ENCODE assay signal across 19 cellular contexts in the genomic region with DNA sequence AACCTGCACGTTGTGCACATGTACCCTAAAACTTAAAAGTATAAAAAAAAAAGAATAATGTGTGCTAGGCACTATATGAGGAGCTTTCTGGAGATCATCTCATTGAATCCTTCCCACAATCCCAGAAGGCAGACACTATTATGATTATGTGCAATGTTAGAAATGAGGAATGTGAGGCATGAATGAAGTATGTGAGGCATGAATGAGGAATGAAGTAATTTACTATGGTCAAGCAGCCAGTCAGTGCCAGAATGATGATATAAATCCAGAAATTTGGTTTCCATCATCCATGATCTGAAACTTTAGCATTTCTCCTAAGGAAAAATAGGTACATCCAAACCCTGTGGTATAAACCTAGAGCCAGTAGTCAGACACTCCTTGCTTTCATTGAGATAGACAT. TPM values are rescaled to one million over a fixed set of nuclear protein-coding genes. Genes with fewer than 3 reads are reported as not detected.
DNase-seq lines count a peak whose midpoint lies in the region; ATAC-seq, FAIRE-seq and TF ChIP-seq lines count a peak whose summit lies in the region.
"Had no signal": no experiment of that assay in that cellular context is flagged by ENCODE, and none has a peak within 500 bp of the region (broad histone marks: within the 10 kb centered on the region; RNA-seq: fewer than 3 reads in every experiment).

No MANE protein-coding gene starts in this region.

- H3K4me3 ChIP-seq in bronchial epithelial cell (ENCODE audit: low read depth, low read length) (no peak overlapping the region), colonic mucosa (no peak overlapping the region), body of pancreas (no peak overlapping the region)
- H3K4me3 ChIP-seq: HAP-1, suprapubic skin had no signal

- DNase-seq in AG08396 (ENCODE audit: low spot score) (peak; percentile 52), HS-5 (ENCODE audit: low read depth) (peak; percentile 68), bronchial epithelial cell (ENCODE audit: low read depth) (peak; percentile 21), kidney tubule cell (ENCODE audit: low spot score) (peak; percentile 77), Kasumi-1 (lab: John Stamatoyannopoulos, UW) (no peak), colonic mucosa (no peak), body of pancreas (no peak), middle frontal gyrus (ENCODE audit: extremely low spot score, low spot score) (no peak)
- DNase-seq: activated naive CD4-positive, alpha-beta T cell treated with anti-CD3 and anti-CD28 coated beads, Interleukin-2, amount 50 U/mL, for 16 hours; activated T-cell treated with anti-CD3 and anti-CD28 coated beads, Interleukin-2, amount 50 U/mL, for 24 hours; BE2C; cerebellar nuclear complex; NCI-H1048; NCI-H2171; nephron progenitor cell; stimulated activated CD4-positive, alpha-beta T cell treated with anti-CD3 and anti-CD28 coated beads, Interleukin-2, amount 100 ng/mL, for 24 hours had no signal

- no peak for TF ChIP-seq POLR2A in body of pancreas (IDR thresholded peaks at IDR 0.05)

- no peak for FAIRE-seq in bronchial epithelial cell (lab: Jason Lieb, UNC)
- FAIRE-seq: D721Med had no signal

- H3K9ac ChIP-seq in colonic mucosa (ENCODE audit: low read depth in 2 of 2, low read length in 2 of 2), result no peak overlapping the region

- intact Hi-C loops in colonic mucosa (cut with DNase I) (no loop called here), body of pancreas (cut with DNase I) (no loop called here)

- H3K4me1 ChIP-seq in colonic mucosa (no peaks in the 10 kb centered on the region), body of pancreas (no peaks in the 10 kb centered on the region)
- H3K4me1 ChIP-seq: BE2C, HAP-1, suprapubic skin had no signal

- ATAC-seq in body of pancreas, result no peak

- H3K27ac ChIP-seq in colonic mucosa (no peak overlapping the region), body of pancreas (no peak overlapping the region)
- H3K27ac ChIP-seq: suprapubic skin had no signal

- no peak for TF ChIP-seq CTCF in bronchial epithelial cell (IDR thresholded peaks at IDR 0.05; ENCODE audit: insufficient read depth, low read length, severe bottlenecking)
- TF ChIP-seq CTCF in colonic mucosa (IDR thresholded peaks at IDR 0.05), result no peak
- no peak for TF ChIP-seq CTCF in body of pancreas (IDR thresholded peaks at IDR 0.05)

- no peaks in the 10 kb centered on the region for H3K9me3 ChIP-seq in colonic mucosa
- no peaks in the 10 kb centered on the region for H3K9me3 ChIP-seq in body of pancreas
- H3K9me3 ChIP-seq: BE2C, HAP-1 had no signal

- no peaks in the 10 kb centered on the region for H3K36me3 ChIP-seq in bronchial epithelial cell (ENCODE audit: control insufficient read depth, insufficient read depth, low read length)
- H3K36me3 ChIP-seq in colonic mucosa, result no peaks in the 10 kb centered on the region
- no peaks in the 10 kb centered on the region for H3K36me3 ChIP-seq in body of pancreas (replicated peaks in 1 of 2; ENCODE audit: insufficient read depth in 1 of 2, low read depth in 2 of 2)
- H3K36me3 ChIP-seq: BE2C, HAP-1, suprapubic skin had no signal

- 70 to 90% methylated on average over 1 of the region's 1 CpG for WGBS in body of pancreas, 2 donors

- H3K27me3 ChIP-seq in bronchial epithelial cell (ENCODE audit: control insufficient read depth, insufficient read depth, low read length) (no peaks in the 10 kb centered on the region), colonic mucosa (no peaks in the 10 kb centered on the region), body of pancreas (no peaks in the 10 kb centered on the region)
- H3K27me3 ChIP-seq: BE2C, suprapubic skin had no signal

RNA-seq across cellular contexts. Expression of gene CCDC148, which starts 42.0 kb away (rescaled TPM):
- total RNA-seq in bronchial epithelial cell, result 0.13 and 0.26 TPM in 2 replicates
- under 1 TPM; 0.13 to 0.49 TPM for total RNA-seq in colonic mucosa
- total RNA-seq in body of pancreas, result under 1 TPM; 0.66 to 0.78 TPM

RNA-seq across cellular contexts. Expression of gene PKP4, which starts 42.2 kb away (rescaled TPM):
- total RNA-seq in bronchial epithelial cell, result 41.6 and 54.3 TPM in 2 replicates
- 10 to 100 TPM; 43.7 to 67.3 TPM for total RNA-seq in colonic mucosa
- 10 to 100 TPM; 36.3 to 50.1 TPM for total RNA-seq in body of pancreas

Comparison
In these comparisons a context has a peak if more than half of its experiments do, and no peak if none do; other contexts are left out.
1. DNase-seq: peak in AG08396 (single experiment), HS-5 (single experiment), bronchial epithelial cell (single experiment) and kidney tubule cell (single experiment); none in Kasumi-1 (0 of 2), colonic mucosa (single experiment), body of pancreas (0 of 4) and middle frontal gyrus (single experiment).